In the genomic region with DNA sequence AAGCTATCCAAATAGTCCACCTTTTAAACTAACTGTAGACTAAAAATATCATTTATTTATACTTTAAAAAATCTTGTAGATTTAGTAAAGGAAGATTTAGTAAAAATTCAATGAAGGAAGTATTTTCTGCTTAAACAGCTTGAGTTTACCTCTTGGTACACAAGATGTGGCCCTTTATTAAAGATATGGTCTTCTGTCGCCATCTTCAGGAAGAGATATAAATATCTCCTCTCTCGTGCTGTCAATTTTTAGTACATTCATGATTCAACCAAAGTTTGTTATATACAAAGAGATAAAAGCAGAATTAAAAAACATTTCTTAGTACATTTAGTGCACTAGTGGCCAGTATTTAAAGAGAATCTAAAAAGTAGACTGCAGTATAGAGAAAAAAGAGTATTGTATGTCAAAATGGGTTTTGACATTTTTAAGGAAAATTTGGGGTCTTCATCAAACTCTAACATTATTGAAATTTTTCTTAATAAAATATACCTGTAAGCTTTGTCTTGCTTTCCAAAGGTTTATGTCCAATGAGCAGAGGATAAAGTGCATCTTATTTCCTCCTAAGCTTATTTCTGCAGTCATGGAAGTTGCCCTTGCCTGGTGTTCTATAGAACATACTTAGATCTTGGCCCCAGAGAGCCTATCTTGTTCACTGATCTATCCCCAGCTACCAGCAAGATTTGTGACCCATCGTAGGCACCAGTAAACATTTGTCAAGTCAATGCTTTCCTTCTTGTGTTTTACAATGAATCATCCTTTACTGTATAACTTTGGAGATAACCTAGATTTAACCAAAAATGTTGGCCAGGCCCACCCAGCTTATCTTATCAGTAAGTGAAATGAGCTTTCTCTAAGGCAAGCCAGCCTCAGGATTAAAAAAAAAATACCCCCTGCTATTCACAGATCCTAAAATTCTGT, we compare ENCODE assay signal across 10 cellular contexts. TPM values are rescaled to one million over a fixed set of nuclear protein-coding genes. Genes with fewer than 3 reads are reported as not detected.
DNase-seq lines count a peak whose midpoint lies in the region; ATAC-seq and TF ChIP-seq lines count a peak whose summit lies in the region.
"Had no signal": no experiment of that assay in that cellular context is flagged by ENCODE, and none has a peak within 500 bp of the region (broad histone marks: within the 10 kb centered on the region; RNA-seq: fewer than 3 reads in every experiment).

No MANE protein-coding gene starts in this region.

- H3K27ac Mint-ChIP-seq in neural progenitor cell, result no peak overlapping the region
- H3K27ac Mint-ChIP-seq: stimulated activated naive CD8-positive, alpha-beta T cell treated with anti-CD3 and anti-CD28 coated beads, Interleukin-15, Interleukin-2, amounts not matched to agents 100 ng/mL and 50 ng/mL, for 24 hours had no signal

- H3K79me2 ChIP-seq in neural progenitor cell (ENCODE audit: low read depth), result no peaks in the 10 kb centered on the region

- no peaks in the 10 kb centered on the region for H3K4me1 Mint-ChIP-seq in neural progenitor cell
- H3K4me1 Mint-ChIP-seq: central memory CD8-positive, alpha-beta T cell had no signal

- no peak overlapping the region for H3K9ac ChIP-seq in neural progenitor cell

- no peak overlapping the region for H3K4me2 ChIP-seq in neural progenitor cell

- H3K4me3 ChIP-seq in RWPE2 (ENCODE audit: severe bottlenecking) (no peak overlapping the region), neural progenitor cell (no peak overlapping the region)

- H3K27me3 Mint-ChIP-seq in neural progenitor cell (ENCODE audit: insufficient read depth, low read depth), result no peaks in the 10 kb centered on the region

- H3K36me3 ChIP-seq in RWPE2 (ENCODE audit: low read depth) (no peaks in the 10 kb centered on the region), neural progenitor cell (no peaks in the 10 kb centered on the region)

- peak overlapping the region; percentile 18 for H2AFZ ChIP-seq in neural progenitor cell (replicated peaks)

- ATAC-seq in RWPE2 (ENCODE audit: low read depth) (peak; percentile 70), esophagus mucosa (peak; percentile 58)

- no peaks in the 10 kb centered on the region for H3F3A ChIP-seq in neural progenitor cell (ENCODE audit: low read depth)

- H4K20me1 ChIP-seq in neural progenitor cell (ENCODE audit: low read depth), result no peaks in the 10 kb centered on the region

- H3K4me1 ChIP-seq in RWPE2 (ENCODE audit: insufficient read depth, poor library complexity, severe bottlenecking) (no peaks in the 10 kb centered on the region), neural progenitor cell (no peaks in the 10 kb centered on the region)

- H3K4me3 Mint-ChIP-seq in neural progenitor cell, result no peak overlapping the region
- H3K4me3 Mint-ChIP-seq: central memory CD8-positive, alpha-beta T cell; stimulated activated naive CD8-positive, alpha-beta T cell treated with anti-CD3 and anti-CD28 coated beads, Interleukin-15, Interleukin-2, amounts not matched to agents 100 ng/mL and 50 ng/mL, for 24 hours had no signal

- no peaks in the 10 kb centered on the region for H3K36me3 Mint-ChIP-seq in neural progenitor cell

- H3K27ac ChIP-seq in RWPE2 (ENCODE audit: poor library complexity, severe bottlenecking) (no peak overlapping the region), neural progenitor cell (no peak overlapping the region)

- in situ Hi-C loops in ACHN (cut with HindIII; ENCODE audit: low pct_ligation_motif_present, low pct_unique_long_range_greater_than_20kb, low sequenced_read_pairs), result no loop called here

- peak; percentile 74 for DNase-seq in ACHN
- DNase-seq in LHCN-M2 (ENCODE audit: low read depth), result peak; percentile 71
- DNase-seq in RWPE2 (ENCODE audit: low spot score), result no peak
- DNase-seq in neural progenitor cell (ENCODE audit: low spot score), result peak; percentile 56
- DNase-seq in islet precursor cell, result no peak
- no peak for DNase-seq in activated CD4-positive, alpha-beta T cell treated with anti-CD3 and anti-CD28 coated beads, Interleukin-2, amount 50 U/mL, for 1 hour

- H3K27me3 ChIP-seq in RWPE2 (ENCODE audit: insufficient read depth, poor library complexity, severe bottlenecking) (no peaks in the 10 kb centered on the region), neural progenitor cell (no peaks in the 10 kb centered on the region)

- no peaks in the 10 kb centered on the region for H3K9me3 ChIP-seq in RWPE2 (ENCODE audit: severe bottlenecking)
- no peaks in the 10 kb centered on the region for H3K9me3 ChIP-seq in neural progenitor cell (ENCODE audit: low read depth)

- peaks cover 2% of the 10 kb centered on the region for H3K9me3 Mint-ChIP-seq in neural progenitor cell
- H3K9me3 Mint-ChIP-seq: central memory CD8-positive, alpha-beta T cell; stimulated activated naive CD8-positive, alpha-beta T cell treated with anti-CD3 and anti-CD28 coated beads, Interleukin-15, Interleukin-2, amounts not matched to agents 100 ng/mL and 50 ng/mL, for 24 hours had no signal

- TF ChIP-seq CTCF in GM12874 (IDR thresholded peaks at IDR 0.05; ENCODE audit: insufficient read depth, low read depth, low read length) (peak; percentile 23; the same call in 1 of the 2 replicates), RWPE2 (IDR thresholded peaks at IDR 0.05; ENCODE audit: poor library complexity, severe bottlenecking) (peak; percentile 82), neural progenitor cell (IDR thresholded peaks at IDR 0.05) (peak; percentile 63)

RNA-seq across cellular contexts. Expression of a gene that starts 18.5 kb away (rescaled TPM):
- total RNA-seq in LHCN-M2 (2014; rRNA removed), result 0.32 and 0.34 TPM in 2 replicates
- polyA plus RNA-seq in LHCN-M2 (2012), result 0.17 TPM
- 5.2 TPM for total RNA-seq in esophagus mucosa
- 0.39 and 1.6 TPM in 2 replicates for total RNA-seq in neural progenitor cell (ENCODE audit: low replicate concordance)

Comparison
In these comparisons a context has a peak if more than half of its experiments do, and no peak if none do; other contexts are left out.
1. DNase-seq: peak in ACHN (single experiment), LHCN-M2 (single experiment) and neural progenitor cell (single experiment); none in RWPE2 (single experiment), islet precursor cell (single experiment) and activated CD4-positive, alpha-beta T cell treated with anti-CD3 and anti-CD28 coated beads, Interleukin-2, amount 50 U/mL, for 1 hour (single experiment).
2. CTCF ChIP-seq: peak in every context shown above with its lines; median percentile 82 in RWPE2; 63 in neural progenitor cell; 23 in GM12874.